Comparison of ENCODE assay signal across 8 cellular contexts in genomic region chr2:239069362-239070333, GRCh38.
A peak's percentile ranks its signal among the peaks of the same experiment; 100 is the strongest.
DNase-seq lines count a peak whose midpoint lies in the region; TF ChIP-seq lines count a peak whose summit lies in the region.
"Not testable (repeated sequence)": the region's sequence is repeated elsewhere in the genome, so short reads cannot be mapped to it uniquely, and the experiment has no call there.

No MANE protein-coding gene starts in this region.

- not testable (repeated sequence) for H3K27me3 Mint-ChIP-seq in MCF 10A (ENCODE audit: insufficient read depth, unreplicated experiment); neural progenitor cell (ENCODE audit: insufficient read depth, low read depth); stimulated activated naive CD8-positive, alpha-beta T cell treated with anti-CD3 and anti-CD28 coated beads, Interleukin-15, Interleukin-2, amounts not matched to agents 100 ng/mL and 50 ng/mL, for 24 hours

- not testable (repeated sequence) for H3K9me3 Mint-ChIP-seq in MCF 10A (ENCODE audit: unreplicated experiment); neural progenitor cell; stimulated activated naive CD8-positive, alpha-beta T cell treated with anti-CD3 and anti-CD28 coated beads, Interleukin-15, Interleukin-2, amounts not matched to agents 100 ng/mL and 50 ng/mL, for 24 hours

- H3K36me3 Mint-ChIP-seq in MCF 10A (ENCODE audit: insufficient read depth, unreplicated experiment) (peaks cover 21% of the 10 kb centered on the region), neural progenitor cell (peaks cover 17% of the 10 kb centered on the region)
- peaks cover 33% of the 10 kb centered on the region for H3K36me3 Mint-ChIP-seq in stimulated activated naive CD8-positive, alpha-beta T cell treated with anti-CD3 and anti-CD28 coated beads, Interleukin-15, Interleukin-2, amounts not matched to agents 100 ng/mL and 50 ng/mL, for 24 hours (ENCODE audit: low read depth)

- not testable (repeated sequence) for BruUV-seq in MCF 10A (replicated peaks; lab: Mats Ljungman, UMichigan)

- H3K4me3 Mint-ChIP-seq in MCF 10A (ENCODE audit: unreplicated experiment); stimulated activated naive CD8-positive, alpha-beta T cell treated with anti-CD3 and anti-CD28 coated beads, Interleukin-15, Interleukin-2, amounts not matched to agents 100 ng/mL and 50 ng/mL, for 24 hours: not testable (repeated sequence)
- peak overlapping the region; percentile 54 for H3K4me3 Mint-ChIP-seq in neural progenitor cell

- not testable (repeated sequence) for H3K4me1 Mint-ChIP-seq in MCF 10A (ENCODE audit: insufficient read depth, unreplicated experiment); neural progenitor cell; stimulated activated naive CD8-positive, alpha-beta T cell treated with anti-CD3 and anti-CD28 coated beads, Interleukin-15, Interleukin-2, amounts not matched to agents 100 ng/mL and 50 ng/mL, for 24 hours (ENCODE audit: low read depth)

- H3K4me3 ChIP-seq in Karpas-422 (ENCODE audit: low read length); left ventricle myocardium inferior; neural progenitor cell: not testable (repeated sequence)

- not testable (repeated sequence) for H4K20me1 ChIP-seq in Karpas-422 (ENCODE audit: insufficient read depth, low read depth, low read length); neural progenitor cell (ENCODE audit: low read depth)

- DNase-seq in ELR (ENCODE audit: low read depth) = peak; percentile 13
- DNase-seq in Karpas-422 = peak; percentile 75
- peak; percentile 35 for DNase-seq in UCSD-AML1 (lab: John Stamatoyannopoulos, UW; ENCODE audit: unreplicated experiment)
- DNase-seq in activated effector memory CD4-positive, alpha-beta T cell treated with anti-CD3 and anti-CD28 coated beads, Interleukin-2, amount 50 U/mL, for 16 hours = peak; percentile 66
- peak; percentile 39 for DNase-seq in MCF 10A (ENCODE audit: unreplicated experiment)
- not testable (repeated sequence) for DNase-seq in left ventricle myocardium inferior; neural progenitor cell (ENCODE audit: low spot score)

- not testable (repeated sequence) for H3K36me3 ChIP-seq in Karpas-422 (ENCODE audit: insufficient read depth, low read length); neural progenitor cell
- H3K36me3 ChIP-seq in left ventricle myocardium inferior = peaks cover 76% of the 10 kb centered on the region

- H3K27ac Mint-ChIP-seq in MCF 10A (ENCODE audit: low read depth, unreplicated experiment) (peak overlapping the region; percentile 63), neural progenitor cell (peak overlapping the region; percentile 64)
- peak overlapping the region; percentile 65 for H3K27ac Mint-ChIP-seq in stimulated activated naive CD8-positive, alpha-beta T cell treated with anti-CD3 and anti-CD28 coated beads, Interleukin-15, Interleukin-2, amounts not matched to agents 100 ng/mL and 50 ng/mL, for 24 hours

- not testable (repeated sequence) for H3K9me3 ChIP-seq in Karpas-422 (ENCODE audit: low read length); left ventricle myocardium inferior (replicated peaks); neural progenitor cell (ENCODE audit: low read depth)

- CTCF ChIA-PET in MCF 10A (lab: Yijun Ruan, JAX) = interaction anchor here (0.6 to 2.4 kb wide), 6 partner anchors 37 to 911 kb away, joined by 3 to 11 read pairs (median 5); partner anchors contain the start of gene TWIST2

- H2AFZ ChIP-seq in Karpas-422 (ENCODE audit: low read length); neural progenitor cell (replicated peaks): not testable (repeated sequence)

- intact Hi-C loops in MCF 10A (cut with micrococcal nuclease); left ventricle myocardium inferior (cut with micrococcal nuclease): not testable (repeated sequence)

- peak overlapping the region; percentile 47; the same call in 1 of the 2 replicates for H3K27ac ChIP-seq in Karpas-422 (ENCODE audit: low read length)
- H3K27ac ChIP-seq in left ventricle myocardium inferior (replicated peaks); neural progenitor cell: not testable (repeated sequence)

- POLR2A ChIA-PET in MCF 10A (lab: Yijun Ruan, JAX) = not testable (repeated sequence)

- not testable (repeated sequence) for H3K9ac ChIP-seq in Karpas-422 (ENCODE audit: low read length); neural progenitor cell

- not testable (repeated sequence) for H3K79me2 ChIP-seq in Karpas-422 (ENCODE audit: low read length); neural progenitor cell (ENCODE audit: low read depth)

- H3K4me2 ChIP-seq in Karpas-422 (ENCODE audit: low read depth, low read length, poor library complexity, severe bottlenecking); neural progenitor cell: not testable (repeated sequence)

- not testable (repeated sequence) for TF ChIP-seq CTCF in MCF 10A (IDR thresholded peaks at IDR 0.05; ENCODE audit: unreplicated experiment)
- TF ChIP-seq CTCF in left ventricle myocardium inferior (IDR thresholded peaks at IDR 0.05; ENCODE audit: borderline replicate concordance) = peak; percentile 33
- TF ChIP-seq CTCF in neural progenitor cell (IDR thresholded peaks at IDR 0.05) = peak; percentile 38

- not testable (repeated sequence) for H3K9me2 ChIP-seq in Karpas-422 (replicated peaks; ENCODE audit: insufficient read depth, low read length)

- peaks cover 20% of the 10 kb centered on the region for H3K4me1 ChIP-seq in Karpas-422 (ENCODE audit: low read length)
- not testable (repeated sequence) for H3K4me1 ChIP-seq in left ventricle myocardium inferior, neural progenitor cell

- H3F3A ChIP-seq in neural progenitor cell (ENCODE audit: low read depth) = not testable (repeated sequence)

- H3K27me3 ChIP-seq in Karpas-422 (ENCODE audit: low read length); left ventricle myocardium inferior (ENCODE audit: low read depth); neural progenitor cell: not testable (repeated sequence)
